In genomic region chr10:110508806-110509544, GRCh38 we compare ENCODE assay signal across 14 cellular contexts. TPM values are rescaled to one million over a fixed set of nuclear protein-coding genes. Genes with fewer than 3 reads are reported as not detected.
DNase-seq lines count a peak whose midpoint lies in the region; ATAC-seq and TF ChIP-seq lines count a peak whose summit lies in the region.
"Had no signal": no experiment of that assay in that cellular context is flagged by ENCODE, and none has a peak within 500 bp of the region (broad histone marks: within the 10 kb centered on the region; RNA-seq: fewer than 3 reads in every experiment).

No MANE protein-coding gene starts in this region.

- H3K27ac ChIP-seq in gastrocnemius medialis: no peak overlapping the region
- H3K27ac ChIP-seq: prostate gland had no signal

- no peak overlapping the region for H3K4me3 ChIP-seq in gastrocnemius medialis
- H3K4me3 ChIP-seq: dorsolateral prefrontal cortex, prostate gland had no signal

- H3K36me3 Mint-ChIP-seq in activated naive CD8-positive, alpha-beta T cell treated with anti-CD3 and anti-CD28 coated beads, Interleukin-2, amount 50 U/mL, for 24 hours (ENCODE audit: low read depth): peaks cover 95% of the 10 kb centered on the region
- peaks cover 94% of the 10 kb centered on the region for H3K36me3 Mint-ChIP-seq in activated naive CD8-positive, alpha-beta T cell treated with anti-CD3 and anti-CD28 coated beads for 36 hours

- in situ Hi-C loops in gastrocnemius medialis (cut with MboI; ENCODE audit: low sequenced_read_pairs in 4 of 4): no loop called here

- H3K36me3 ChIP-seq in gastrocnemius medialis: no peaks in the 10 kb centered on the region
- H3K36me3 ChIP-seq: prostate gland had no signal

- TF ChIP-seq POLR2A in gastrocnemius medialis (IDR thresholded peaks at IDR 0.05): no peak

- no peak for TF ChIP-seq CTCF in gastrocnemius medialis (IDR thresholded peaks at IDR 0.05 in 4 of 5, conservative IDR thresholded peaks at IDR 0.05 in 1 of 5)

- no peaks in the 10 kb centered on the region for H3K9me3 Mint-ChIP-seq in activated naive CD8-positive, alpha-beta T cell treated with anti-CD3 and anti-CD28 coated beads, Interleukin-2, amount 50 U/mL, for 24 hours
- H3K9me3 Mint-ChIP-seq in activated naive CD8-positive, alpha-beta T cell treated with anti-CD3 and anti-CD28 coated beads for 36 hours: peaks cover 2% of the 10 kb centered on the region

- no peaks in the 10 kb centered on the region for H3K27me3 ChIP-seq in gastrocnemius medialis

- H3K27ac Mint-ChIP-seq in activated naive CD8-positive, alpha-beta T cell treated with anti-CD3 and anti-CD28 coated beads, Interleukin-2, amount 50 U/mL, for 24 hours: peak overlapping the region; percentile 21
- no peak overlapping the region for H3K27ac Mint-ChIP-seq in activated naive CD8-positive, alpha-beta T cell treated with anti-CD3 and anti-CD28 coated beads for 36 hours

- no peak for DNase-seq in activated naive CD8-positive, alpha-beta T cell treated with anti-CD3 and anti-CD28 coated beads, Interleukin-2, amount 50 U/mL, for 24 hours
- no peak for DNase-seq in activated naive CD8-positive, alpha-beta T cell treated with anti-CD3 and anti-CD28 coated beads for 36 hours
- peak; percentile 90 for DNase-seq in NCI-H69 (lab: John Stamatoyannopoulos, UW)
- peak; percentile 63 for DNase-seq in cerebellum (ENCODE audit: low spot score)
- no peak for DNase-seq in gastrocnemius medialis
- DNase-seq in stimulated activated CD8-positive, alpha-beta memory T cell treated with anti-CD3 and anti-CD28 coated beads, Interleukin-4, amount 100 ng/mL, for 48 hours: no peak
- no peak for DNase-seq in glomerular visceral epithelial cell (ENCODE audit: extremely low spot score)
- DNase-seq in stimulated activated CD4-positive, alpha-beta T cell treated with anti-CD3 and anti-CD28 coated beads, Interleukin-4, amount 100 ng/mL, for 24 hours: no peak
- DNase-seq: activated T-cell treated with anti-CD3 and anti-CD28 coated beads for 4 hours, DMS79, NCI-H187 had no signal

- no peak overlapping the region for H3K4me3 Mint-ChIP-seq in activated naive CD8-positive, alpha-beta T cell treated with anti-CD3 and anti-CD28 coated beads, Interleukin-2, amount 50 U/mL, for 24 hours
- H3K4me3 Mint-ChIP-seq in activated naive CD8-positive, alpha-beta T cell treated with anti-CD3 and anti-CD28 coated beads for 36 hours: no peak overlapping the region

- peaks cover 90% of the 10 kb centered on the region for H3K4me1 Mint-ChIP-seq in activated naive CD8-positive, alpha-beta T cell treated with anti-CD3 and anti-CD28 coated beads, Interleukin-2, amount 50 U/mL, for 24 hours
- peaks cover 57% of the 10 kb centered on the region for H3K4me1 Mint-ChIP-seq in activated naive CD8-positive, alpha-beta T cell treated with anti-CD3 and anti-CD28 coated beads for 36 hours

- no peak for ATAC-seq in activated naive CD8-positive, alpha-beta T cell treated with anti-CD3 and anti-CD28 coated beads, Interleukin-2, amount 50 U/mL, for 24 hours
- peak; percentile 45 to 65 for ATAC-seq in gastrocnemius medialis
- ATAC-seq: SK-N-SH treated with all-trans-retinoic acid at 6 μM for 48 hours had no signal

- intact Hi-C loops in gastrocnemius medialis (cut with DNase I; ENCODE audit: low total_unique reads): no loop called here

- H3K27me3 Mint-ChIP-seq in activated naive CD8-positive, alpha-beta T cell treated with anti-CD3 and anti-CD28 coated beads, Interleukin-2, amount 50 U/mL, for 24 hours: no peaks in the 10 kb centered on the region
- H3K27me3 Mint-ChIP-seq in activated naive CD8-positive, alpha-beta T cell treated with anti-CD3 and anti-CD28 coated beads for 36 hours: no peaks in the 10 kb centered on the region

- peaks cover 4 to 13% of the 10 kb centered on the region in 2 donors for H3K4me1 ChIP-seq in gastrocnemius medialis
- H3K4me1 ChIP-seq: prostate gland had no signal

- no peaks in the 10 kb centered on the region for H3K9me3 ChIP-seq in gastrocnemius medialis
- H3K9me3 ChIP-seq: prostate gland had no signal

RNA-seq across cellular contexts. Expression of gene DUSP5, which starts 11.3 kb away (rescaled TPM):
- total RNA-seq in activated naive CD8-positive, alpha-beta T cell treated with anti-CD3 and anti-CD28 coated beads for 36 hours: 10 to 100 TPM; 30.1 to 31.4 TPM
- total RNA-seq in cerebellum (7.4 TPM), gastrocnemius medialis (1 to 10 TPM in 2 of 4 donors, under 1 TPM in 1, not detected in 1; 0.75 to 2.8 (median 2.5) TPM)

RNA-seq across cellular contexts. Expression of gene SMC3, which starts 58.5 kb away (rescaled TPM):
- total RNA-seq in activated naive CD8-positive, alpha-beta T cell treated with anti-CD3 and anti-CD28 coated beads for 36 hours: 10 to 100 TPM; 75.6 to 76.5 TPM
- total RNA-seq in cerebellum: 41.3 TPM
- 10 to 100 TPM; 19.5 to 25.9 (median 21.9) TPM for total RNA-seq in gastrocnemius medialis

Comparison
In these comparisons a context has a peak if more than half of its experiments do, and no peak if none do; other contexts are left out.
1. DNase-seq: peak in NCI-H69 (single experiment) and cerebellum (single experiment); none in activated naive CD8-positive, alpha-beta T cell treated with anti-CD3 and anti-CD28 coated beads, Interleukin-2, amount 50 U/mL, for 24 hours (single experiment), activated naive CD8-positive, alpha-beta T cell treated with anti-CD3 and anti-CD28 coated beads for 36 hours (single experiment), gastrocnemius medialis (0 of 2), stimulated activated CD8-positive, alpha-beta memory T cell treated with anti-CD3 and anti-CD28 coated beads, Interleukin-4, amount 100 ng/mL, for 48 hours (single experiment), glomerular visceral epithelial cell (single experiment) and stimulated activated CD4-positive, alpha-beta T cell treated with anti-CD3 and anti-CD28 coated beads, Interleukin-4, amount 100 ng/mL, for 24 hours (single experiment).